In the genomic region with DNA sequence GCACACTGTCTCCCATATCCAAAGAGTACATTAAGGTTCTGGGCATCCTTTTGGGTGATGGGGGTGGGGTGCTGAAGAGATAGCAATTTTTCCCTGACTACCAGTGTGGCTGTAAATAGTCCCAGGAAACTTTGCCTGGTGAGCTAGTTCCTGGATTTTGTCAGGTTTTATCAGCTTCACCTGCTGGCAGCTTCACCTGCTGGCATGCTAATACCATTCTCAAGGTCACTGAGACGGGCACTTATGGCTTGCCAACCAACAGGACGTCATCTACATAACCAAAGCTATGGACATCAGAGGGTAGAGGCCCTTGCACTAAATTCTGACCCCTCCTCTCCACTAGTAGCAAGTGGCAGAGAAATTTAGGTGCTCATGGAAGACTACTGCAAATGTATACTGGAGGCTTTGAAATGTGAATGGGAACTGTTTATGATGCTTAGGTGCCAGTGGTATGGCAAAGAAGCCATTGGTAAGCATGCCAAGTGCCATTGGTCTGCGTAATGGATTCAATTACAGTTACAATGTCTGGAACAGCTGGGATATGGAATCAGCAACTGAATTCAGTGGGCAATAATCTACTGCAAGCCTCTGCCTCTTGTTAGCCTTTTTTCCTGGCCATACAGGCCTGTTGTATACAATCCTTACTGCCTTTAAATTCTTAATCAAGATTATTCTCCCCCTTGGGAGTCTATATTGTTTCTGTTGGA, we compare ENCODE assay signal across 28 cellular contexts.
"Had no signal": no experiment of that assay in that cellular context is flagged by ENCODE, and none has a peak within 500 bp of the region (broad histone marks: within the 10 kb centered on the region; RNA-seq: fewer than 3 reads in every experiment).

No MANE protein-coding gene starts in this region.

- H3K27ac Mint-ChIP-seq: activated CD4-positive, alpha-beta memory T cell treated with anti-CD3 and anti-CD28 coated beads for 36 hours; activated naive CD4-positive, alpha-beta T cell treated with anti-CD3 and anti-CD28 coated beads for 36 hours; activated naive CD8-positive, alpha-beta T cell treated with anti-CD3 and anti-CD28 coated beads for 36 hours; activated T-helper 1 cell treated with anti-CD3 and anti-CD28 coated beads, Interleukin-12 subunit alpha, Interleukin-12 subunit beta, Interleukin-2, Interleukin-4 antibody, amounts not matched to agents 30 ng/mL and 10 ng/mL and 1 ng/mL, durations not matched to agents 14 hours and 24 hours and 36 hours; nephron; stimulated activated naive B cell treated with anti-CD40 and anti-IgM and Interleukin-4, amounts not matched to agents 10 μg/mL and 1 μg/mL and 100 μg/mL, for 72 hours; T-helper 17 cell had no signal

- H3K9me3 Mint-ChIP-seq: activated CD4-positive, alpha-beta memory T cell treated with anti-CD3 and anti-CD28 coated beads for 36 hours; activated naive CD4-positive, alpha-beta T cell treated with anti-CD3 and anti-CD28 coated beads for 36 hours; activated naive CD8-positive, alpha-beta T cell treated with anti-CD3 and anti-CD28 coated beads for 36 hours had no signal

- H3K4me3 ChIP-seq: adrenal gland, esophagus squamous epithelium, gastrocnemius medialis, prostate gland, sigmoid colon, smooth muscle cell had no signal

- H3K4me1 Mint-ChIP-seq: activated naive CD8-positive, alpha-beta T cell treated with anti-CD3 and anti-CD28 coated beads for 36 hours; nephron; stimulated activated naive B cell treated with anti-CD40 and anti-IgM and Interleukin-4, amounts not matched to agents 10 μg/mL and 1 μg/mL and 100 μg/mL, for 72 hours; T-helper 17 cell had no signal

- H3K9me3 ChIP-seq: adrenal gland, esophagus squamous epithelium, gastrocnemius medialis, prostate gland, sigmoid colon had no signal

- H3K4me2 ChIP-seq: smooth muscle cell had no signal

- H3K27me3 Mint-ChIP-seq: activated naive CD8-positive, alpha-beta T cell treated with anti-CD3 and anti-CD28 coated beads for 36 hours; stimulated activated naive B cell treated with anti-CD40 and anti-IgM and Interleukin-4, amounts not matched to agents 10 μg/mL and 1 μg/mL and 100 μg/mL, for 72 hours had no signal

- H3K36me3 ChIP-seq: adrenal gland, brain microvascular endothelial cell, esophagus squamous epithelium, gastrocnemius medialis, prostate gland, sigmoid colon, WERI-Rb-1 had no signal

- DNase-seq: activated CD4-positive, alpha-beta memory T cell treated with anti-CD3 and anti-CD28 coated beads for 36 hours; activated CD4-positive, alpha-beta T cell treated with anti-CD3 and anti-CD28 coated beads for 48 hours; activated CD8-positive, alpha-beta memory T cell treated with anti-CD3 and anti-CD28 coated beads, Interleukin-2, amount 50 U/mL, for 4 hours; activated effector memory CD4-positive, alpha-beta T cell treated with anti-CD3 and anti-CD28 coated beads, Interleukin-2, amount 50 U/mL, for 16 hours; activated naive CD4-positive, alpha-beta T cell treated with anti-CD3 and anti-CD28 coated beads for 36 hours; activated naive CD8-positive, alpha-beta T cell treated with anti-CD3 and anti-CD28 coated beads for 36 hours; activated T-cell treated with anti-CD3 and anti-CD28 coated beads, Interleukin-2, amount 50 U/mL, for 1 hour; adrenal gland; aorta; cortex of kidney; esophagus squamous epithelium; gastrocnemius medialis; glutamatergic neuron; islet precursor cell; left cardiac atrium; midbrain; sigmoid colon; stimulated activated CD4-positive, alpha-beta T cell treated with anti-CD3 and anti-CD28 coated beads, Interleukin-1b, Interleukin-23, amount 100 ng/mL, for 48 hours; stimulated activated naive B cell treated with anti-CD40 and anti-IgM and Interleukin-4, amounts not matched to agents 10 μg/mL and 1 μg/mL and 100 μg/mL, for 72 hours; T-helper 17 cell; T1000; trophoblast cell; WERI-Rb-1 had no signal

- H3K27me3 ChIP-seq: adrenal gland, brain microvascular endothelial cell, esophagus squamous epithelium, gastrocnemius medialis, sigmoid colon had no signal

- H3K36me3 Mint-ChIP-seq: activated CD4-positive, alpha-beta memory T cell treated with anti-CD3 and anti-CD28 coated beads for 36 hours; activated naive CD8-positive, alpha-beta T cell treated with anti-CD3 and anti-CD28 coated beads for 36 hours; stimulated activated naive B cell treated with anti-CD40 and anti-IgM and Interleukin-4, amounts not matched to agents 10 μg/mL and 1 μg/mL and 100 μg/mL, for 72 hours had no signal

- H3K27ac ChIP-seq: adrenal gland, brain microvascular endothelial cell, esophagus squamous epithelium, prostate gland, sigmoid colon, WERI-Rb-1 had no signal

- H3K4me3 Mint-ChIP-seq: activated CD4-positive, alpha-beta memory T cell treated with anti-CD3 and anti-CD28 coated beads for 36 hours; activated naive CD4-positive, alpha-beta T cell treated with anti-CD3 and anti-CD28 coated beads for 36 hours; activated naive CD8-positive, alpha-beta T cell treated with anti-CD3 and anti-CD28 coated beads for 36 hours; activated T-helper 1 cell treated with anti-CD3 and anti-CD28 coated beads, Interleukin-12 subunit alpha, Interleukin-12 subunit beta, Interleukin-2, Interleukin-4 antibody, amounts not matched to agents 30 ng/mL and 10 ng/mL and 1 ng/mL, durations not matched to agents 14 hours and 24 hours and 36 hours; nephron; stimulated activated naive B cell treated with anti-CD40 and anti-IgM and Interleukin-4, amounts not matched to agents 10 μg/mL and 1 μg/mL and 100 μg/mL, for 72 hours; T-helper 17 cell had no signal

- ATAC-seq: gastrocnemius medialis, left cardiac atrium, T-helper 17 cell had no signal

- H3K4me1 ChIP-seq: adrenal gland, esophagus squamous epithelium, prostate gland, sigmoid colon had no signal
